In the genomic region with DNA sequence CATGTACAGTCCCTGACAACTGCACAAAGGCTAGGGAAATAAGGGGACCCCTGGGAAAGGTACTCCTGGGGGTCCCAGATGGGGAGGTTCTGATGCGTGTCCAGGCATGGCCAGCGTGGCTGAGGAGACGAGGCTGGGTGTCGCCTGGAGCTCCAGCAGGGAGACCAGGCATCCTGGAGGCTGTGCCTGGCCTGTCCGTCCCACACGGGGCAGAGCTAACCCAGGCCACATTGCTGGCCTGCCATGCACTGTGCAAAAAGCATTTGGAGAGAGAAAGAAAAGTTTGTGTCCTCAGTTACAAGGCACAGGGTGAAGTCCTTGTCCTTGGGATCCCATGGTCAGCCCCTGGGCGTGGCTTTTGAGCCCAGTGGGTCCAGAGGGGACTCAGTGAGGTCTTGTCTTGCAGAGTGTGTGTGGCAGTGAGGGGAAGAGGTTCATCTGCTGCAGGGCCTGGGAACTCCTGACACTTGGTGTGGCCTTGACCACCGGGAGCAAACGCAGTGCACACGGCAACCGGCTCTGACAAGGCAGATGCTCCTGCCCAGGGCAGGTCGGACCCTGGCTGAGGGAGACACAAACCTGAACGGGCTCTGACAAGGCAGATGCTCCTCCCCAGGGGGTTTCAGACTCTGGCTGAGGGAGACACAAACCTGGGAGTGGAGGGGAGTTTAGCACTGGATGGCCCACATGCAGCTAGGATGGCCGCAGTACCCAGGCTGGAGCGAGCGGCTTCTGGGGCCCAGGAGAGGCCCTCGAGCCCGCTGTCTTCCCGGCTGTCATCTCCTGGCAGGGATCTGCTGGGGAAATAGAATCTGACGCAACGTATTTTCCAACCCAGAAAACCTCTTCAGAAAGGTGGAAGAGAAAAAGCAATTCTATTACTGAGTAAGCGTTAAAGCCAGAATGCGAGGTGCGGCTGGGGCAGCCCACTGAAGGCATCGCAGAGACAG, we compare ENCODE assay signal across 1 cellular context.
A peak's percentile ranks its signal among the peaks of the same experiment; 100 is the strongest.
TF ChIP-seq lines count a peak whose summit lies in the region.

No MANE protein-coding gene starts in this region.

TF ChIP-seq in HepG2, 621 proteins besides CTCF, POLR2A, EP300 and RAD21 (continued from another document and continues in another):
- TF ChIP-seq, protein P1, sequence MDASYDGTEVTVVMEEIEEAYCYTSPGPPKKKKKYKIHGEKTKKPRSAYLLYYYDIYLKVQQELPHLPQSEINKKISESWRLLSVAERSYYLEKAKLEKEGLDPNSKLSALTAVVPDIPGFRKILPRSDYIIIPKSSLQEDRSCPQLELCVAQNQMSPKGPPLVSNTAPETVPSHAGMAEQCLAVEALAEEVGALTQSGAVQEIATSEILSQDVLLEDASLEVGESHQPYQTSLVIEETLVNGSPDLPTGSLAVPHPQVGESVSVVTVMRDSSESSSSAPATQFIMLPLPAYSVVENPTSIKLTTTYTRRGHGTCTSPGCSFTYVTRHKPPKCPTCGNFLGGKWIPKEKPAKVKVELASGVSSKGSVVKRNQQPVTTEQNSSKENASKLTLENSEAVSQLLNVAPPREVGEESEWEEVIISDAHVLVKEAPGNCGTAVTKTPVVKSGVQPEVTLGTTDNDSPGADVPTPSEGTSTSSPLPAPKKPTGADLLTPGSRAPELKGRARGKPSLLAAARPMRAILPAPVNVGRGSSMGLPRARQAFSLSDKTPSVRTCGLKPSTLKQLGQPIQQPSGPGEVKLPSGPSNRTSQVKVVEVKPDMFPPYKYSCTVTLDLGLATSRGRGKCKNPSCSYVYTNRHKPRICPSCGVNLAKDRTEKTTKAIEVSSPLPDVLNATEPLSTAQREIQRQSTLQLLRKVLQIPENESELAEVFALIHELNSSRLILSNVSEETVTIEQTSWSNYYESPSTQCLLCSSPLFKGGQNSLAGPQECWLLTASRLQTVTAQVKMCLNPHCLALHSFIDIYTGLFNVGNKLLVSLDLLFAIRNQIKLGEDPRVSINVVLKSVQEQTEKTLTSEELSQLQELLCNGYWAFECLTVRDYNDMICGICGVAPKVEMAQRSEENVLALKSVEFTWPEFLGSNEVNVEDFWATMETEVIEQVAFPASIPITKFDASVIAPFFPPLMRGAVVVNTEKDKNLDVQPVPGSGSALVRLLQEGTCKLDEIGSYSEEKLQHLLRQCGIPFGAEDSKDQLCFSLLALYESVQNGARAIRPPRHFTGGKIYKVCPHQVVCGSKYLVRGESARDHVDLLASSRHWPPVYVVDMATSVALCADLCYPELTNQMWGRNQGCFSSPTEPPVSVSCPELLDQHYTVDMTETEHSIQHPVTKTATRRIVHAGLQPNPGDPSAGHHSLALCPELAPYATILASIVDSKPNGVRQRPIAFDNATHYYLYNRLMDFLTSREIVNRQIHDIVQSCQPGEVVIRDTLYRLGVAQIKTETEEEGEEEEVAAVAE (CRISPR knock-in tag; IDR thresholded peaks at IDR 0.05; ENCODE audit: borderline replicate concordance): no peak
- TF ChIP-seq TARDBP (CRISPR knock-in tag; IDR thresholded peaks at IDR 0.05): peak; percentile 41
- TF ChIP-seq ISX (CRISPR knock-in tag; conservative IDR thresholded peaks at IDR 0.05): no peak
- 0 out of 2 replicates have a peak, but pooled peaks have one; percentile 84 for TF ChIP-seq ZNF343 (CRISPR knock-in tag; IDR thresholded peaks at IDR 0.05)
- TF ChIP-seq RORA (CRISPR knock-in tag; IDR thresholded peaks at IDR 0.05): no peak
- peak; percentile 32 for TF ChIP-seq SOX5 (CRISPR knock-in tag; IDR thresholded peaks at IDR 0.05; ENCODE audit: borderline replicate concordance)
- peak; percentile 51; the same call in 1 of the 2 replicates for TF ChIP-seq ZBTB7B (CRISPR knock-in tag; IDR thresholded peaks at IDR 0.05)
- TF ChIP-seq ZSCAN30 (CRISPR knock-in tag; IDR thresholded peaks at IDR 0.05): no peak
- no peak for TF ChIP-seq ZNF121 (CRISPR knock-in tag; IDR thresholded peaks at IDR 0.05)
- TF ChIP-seq NR2F6 (IDR thresholded peaks at IDR 0.05): peak; percentile 10; the same call in 1 of the 2 replicates
- peak; percentile 71 for TF ChIP-seq NR2F6 (CRISPR knock-in tag; IDR thresholded peaks at IDR 0.05)
- TF ChIP-seq ZFP37 (CRISPR knock-in tag; IDR thresholded peaks at IDR 0.05; ENCODE audit: borderline replicate concordance): no peak
- TF ChIP-seq, protein P2, sequence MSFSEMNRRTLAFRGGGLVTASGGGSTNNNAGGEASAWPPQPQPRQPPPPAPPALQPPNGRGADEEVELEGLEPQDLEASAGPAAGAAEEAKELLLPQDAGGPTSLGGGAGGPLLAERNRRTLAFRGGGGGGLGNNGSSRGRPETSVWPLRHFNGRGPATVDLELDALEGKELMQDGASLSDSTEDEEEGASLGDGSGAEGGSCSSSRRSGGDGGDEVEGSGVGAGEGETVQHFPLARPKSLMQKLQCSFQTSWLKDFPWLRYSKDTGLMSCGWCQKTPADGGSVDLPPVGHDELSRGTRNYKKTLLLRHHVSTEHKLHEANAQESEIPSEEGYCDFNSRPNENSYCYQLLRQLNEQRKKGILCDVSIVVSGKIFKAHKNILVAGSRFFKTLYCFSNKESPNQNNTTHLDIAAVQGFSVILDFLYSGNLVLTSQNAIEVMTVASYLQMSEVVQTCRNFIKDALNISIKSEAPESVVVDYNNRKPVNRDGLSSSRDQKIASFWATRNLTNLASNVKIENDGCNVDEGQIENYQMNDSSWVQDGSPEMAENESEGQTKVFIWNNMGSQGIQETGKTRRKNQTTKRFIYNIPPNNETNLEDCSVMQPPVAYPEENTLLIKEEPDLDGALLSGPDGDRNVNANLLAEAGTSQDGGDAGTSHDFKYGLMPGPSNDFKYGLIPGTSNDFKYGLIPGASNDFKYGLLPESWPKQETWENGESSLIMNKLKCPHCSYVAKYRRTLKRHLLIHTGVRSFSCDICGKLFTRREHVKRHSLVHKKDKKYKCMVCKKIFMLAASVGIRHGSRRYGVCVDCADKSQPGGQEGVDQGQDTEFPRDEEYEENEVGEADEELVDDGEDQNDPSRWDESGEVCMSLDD (CRISPR knock-in tag; IDR thresholded peaks at IDR 0.05; ENCODE audit: borderline replicate concordance): no peak
- no peak for TF ChIP-seq NFIB (CRISPR knock-in tag; IDR thresholded peaks at IDR 0.05; ENCODE audit: borderline replicate concordance)
- TF ChIP-seq ZMYM3 (CRISPR knock-in tag; IDR thresholded peaks at IDR 0.05): 0 out of 2 replicates have a peak, but pooled peaks have one; percentile 17
- TF ChIP-seq MTF2 (CRISPR knock-in tag; IDR thresholded peaks at IDR 0.05; ENCODE audit: borderline replicate concordance): 0 out of 2 replicates have a peak, but pooled peaks have one; percentile 49
- TF ChIP-seq SP140L (CRISPR knock-in tag; IDR thresholded peaks at IDR 0.05; ENCODE audit: borderline replicate concordance): no peak
- no peak for TF ChIP-seq NFKB2 (CRISPR knock-in tag; IDR thresholded peaks at IDR 0.05; ENCODE audit: borderline replicate concordance)
- TF ChIP-seq, protein P3, sequence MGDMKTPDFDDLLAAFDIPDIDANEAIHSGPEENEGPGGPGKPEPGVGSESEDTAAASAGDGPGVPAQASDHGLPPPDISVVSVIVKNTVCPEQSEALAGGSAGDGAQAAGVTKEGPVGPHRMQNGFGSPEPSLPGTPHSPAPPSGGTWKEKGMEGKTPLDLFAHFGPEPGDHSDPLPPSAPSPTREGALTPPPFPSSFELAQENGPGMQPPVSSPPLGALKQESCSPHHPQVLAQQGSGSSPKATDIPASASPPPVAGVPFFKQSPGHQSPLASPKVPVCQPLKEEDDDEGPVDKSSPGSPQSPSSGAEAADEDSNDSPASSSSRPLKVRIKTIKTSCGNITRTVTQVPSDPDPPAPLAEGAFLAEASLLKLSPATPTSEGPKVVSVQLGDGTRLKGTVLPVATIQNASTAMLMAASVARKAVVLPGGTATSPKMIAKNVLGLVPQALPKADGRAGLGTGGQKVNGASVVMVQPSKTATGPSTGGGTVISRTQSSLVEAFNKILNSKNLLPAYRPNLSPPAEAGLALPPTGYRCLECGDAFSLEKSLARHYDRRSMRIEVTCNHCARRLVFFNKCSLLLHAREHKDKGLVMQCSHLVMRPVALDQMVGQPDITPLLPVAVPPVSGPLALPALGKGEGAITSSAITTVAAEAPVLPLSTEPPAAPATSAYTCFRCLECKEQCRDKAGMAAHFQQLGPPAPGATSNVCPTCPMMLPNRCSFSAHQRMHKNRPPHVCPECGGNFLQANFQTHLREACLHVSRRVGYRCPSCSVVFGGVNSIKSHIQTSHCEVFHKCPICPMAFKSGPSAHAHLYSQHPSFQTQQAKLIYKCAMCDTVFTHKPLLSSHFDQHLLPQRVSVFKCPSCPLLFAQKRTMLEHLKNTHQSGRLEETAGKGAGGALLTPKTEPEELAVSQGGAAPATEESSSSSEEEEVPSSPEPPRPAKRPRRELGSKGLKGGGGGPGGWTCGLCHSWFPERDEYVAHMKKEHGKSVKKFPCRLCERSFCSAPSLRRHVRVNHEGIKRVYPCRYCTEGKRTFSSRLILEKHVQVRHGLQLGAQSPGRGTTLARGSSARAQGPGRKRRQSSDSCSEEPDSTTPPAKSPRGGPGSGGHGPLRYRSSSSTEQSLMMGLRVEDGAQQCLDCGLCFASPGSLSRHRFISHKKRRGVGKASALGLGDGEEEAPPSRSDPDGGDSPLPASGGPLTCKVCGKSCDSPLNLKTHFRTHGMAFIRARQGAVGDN (CRISPR knock-in tag; IDR thresholded peaks at IDR 0.05): peak; percentile 83
- TF ChIP-seq, protein P4, sequence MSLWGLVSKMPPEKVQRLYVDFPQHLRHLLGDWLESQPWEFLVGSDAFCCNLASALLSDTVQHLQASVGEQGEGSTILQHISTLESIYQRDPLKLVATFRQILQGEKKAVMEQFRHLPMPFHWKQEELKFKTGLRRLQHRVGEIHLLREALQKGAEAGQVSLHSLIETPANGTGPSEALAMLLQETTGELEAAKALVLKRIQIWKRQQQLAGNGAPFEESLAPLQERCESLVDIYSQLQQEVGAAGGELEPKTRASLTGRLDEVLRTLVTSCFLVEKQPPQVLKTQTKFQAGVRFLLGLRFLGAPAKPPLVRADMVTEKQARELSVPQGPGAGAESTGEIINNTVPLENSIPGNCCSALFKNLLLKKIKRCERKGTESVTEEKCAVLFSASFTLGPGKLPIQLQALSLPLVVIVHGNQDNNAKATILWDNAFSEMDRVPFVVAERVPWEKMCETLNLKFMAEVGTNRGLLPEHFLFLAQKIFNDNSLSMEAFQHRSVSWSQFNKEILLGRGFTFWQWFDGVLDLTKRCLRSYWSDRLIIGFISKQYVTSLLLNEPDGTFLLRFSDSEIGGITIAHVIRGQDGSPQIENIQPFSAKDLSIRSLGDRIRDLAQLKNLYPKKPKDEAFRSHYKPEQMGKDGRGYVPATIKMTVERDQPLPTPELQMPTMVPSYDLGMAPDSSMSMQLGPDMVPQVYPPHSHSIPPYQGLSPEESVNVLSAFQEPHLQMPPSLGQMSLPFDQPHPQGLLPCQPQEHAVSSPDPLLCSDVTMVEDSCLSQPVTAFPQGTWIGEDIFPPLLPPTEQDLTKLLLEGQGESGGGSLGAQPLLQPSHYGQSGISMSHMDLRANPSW (CRISPR knock-in tag; IDR thresholded peaks at IDR 0.05; ENCODE audit: borderline replicate concordance): no peak
- peak; percentile 58 for TF ChIP-seq SALL1 (CRISPR knock-in tag; IDR thresholded peaks at IDR 0.05)
- TF ChIP-seq POLR2G (IDR thresholded peaks at IDR 0.05; ENCODE audit: low read depth, low read length): peak; percentile 57
- peak; percentile 48; the same call in 1 of the 2 replicates for TF ChIP-seq SP5 (CRISPR knock-in tag; IDR thresholded peaks at IDR 0.05; ENCODE audit: borderline replicate concordance, low read depth)
- TF ChIP-seq, protein P5, sequence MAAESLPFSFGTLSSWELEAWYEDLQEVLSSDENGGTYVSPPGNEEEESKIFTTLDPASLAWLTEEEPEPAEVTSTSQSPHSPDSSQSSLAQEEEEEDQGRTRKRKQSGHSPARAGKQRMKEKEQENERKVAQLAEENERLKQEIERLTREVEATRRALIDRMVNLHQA (CRISPR knock-in tag; IDR thresholded peaks at IDR 0.05): no peak
- TF ChIP-seq, protein P6, sequence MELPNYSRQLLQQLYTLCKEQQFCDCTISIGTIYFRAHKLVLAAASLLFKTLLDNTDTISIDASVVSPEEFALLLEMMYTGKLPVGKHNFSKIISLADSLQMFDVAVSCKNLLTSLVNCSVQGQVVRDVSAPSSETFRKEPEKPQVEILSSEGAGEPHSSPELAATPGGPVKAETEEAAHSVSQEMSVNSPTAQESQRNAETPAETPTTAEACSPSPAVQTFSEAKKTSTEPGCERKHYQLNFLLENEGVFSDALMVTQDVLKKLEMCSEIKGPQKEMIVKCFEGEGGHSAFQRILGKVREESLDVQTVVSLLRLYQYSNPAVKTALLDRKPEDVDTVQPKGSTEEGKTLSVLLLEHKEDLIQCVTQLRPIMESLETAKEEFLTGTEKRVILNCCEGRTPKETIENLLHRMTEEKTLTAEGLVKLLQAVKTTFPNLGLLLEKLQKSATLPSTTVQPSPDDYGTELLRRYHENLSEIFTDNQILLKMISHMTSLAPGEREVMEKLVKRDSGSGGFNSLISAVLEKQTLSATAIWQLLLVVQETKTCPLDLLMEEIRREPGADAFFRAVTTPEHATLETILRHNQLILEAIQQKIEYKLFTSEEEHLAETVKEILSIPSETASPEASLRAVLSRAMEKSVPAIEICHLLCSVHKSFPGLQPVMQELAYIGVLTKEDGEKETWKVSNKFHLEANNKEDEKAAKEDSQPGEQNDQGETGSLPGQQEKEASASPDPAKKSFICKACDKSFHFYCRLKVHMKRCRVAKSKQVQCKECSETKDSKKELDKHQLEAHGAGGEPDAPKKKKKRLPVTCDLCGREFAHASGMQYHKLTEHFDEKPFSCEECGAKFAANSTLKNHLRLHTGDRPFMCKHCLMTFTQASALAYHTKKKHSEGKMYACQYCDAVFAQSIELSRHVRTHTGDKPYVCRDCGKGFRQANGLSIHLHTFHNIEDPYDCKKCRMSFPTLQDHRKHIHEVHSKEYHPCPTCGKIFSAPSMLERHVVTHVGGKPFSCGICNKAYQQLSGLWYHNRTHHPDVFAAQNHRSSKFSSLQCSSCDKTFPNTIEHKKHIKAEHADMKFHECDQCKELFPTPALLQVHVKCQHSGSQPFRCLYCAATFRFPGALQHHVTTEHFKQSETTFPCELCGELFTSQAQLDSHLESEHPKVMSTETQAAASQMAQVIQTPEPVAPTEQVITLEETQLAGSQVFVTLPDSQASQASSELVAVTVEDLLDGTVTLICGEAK (IDR thresholded peaks at IDR 0.05): no peak
- TF ChIP-seq, protein P6 (CRISPR knock-in tag; IDR thresholded peaks at IDR 0.05): 0 out of 2 replicates have a peak, but pooled peaks have one; percentile 45
